ENCODE assay signal across 19 cellular contexts in genomic region chr22:46196268-46196667, GRCh38. TPM values are rescaled to one million over a fixed set of nuclear protein-coding genes. Genes with fewer than 3 reads are reported as not detected.
DNase-seq lines count a peak whose midpoint lies in the region; ATAC-seq, FAIRE-seq and TF ChIP-seq lines count a peak whose summit lies in the region.
"Had no signal": no experiment of that assay in that cellular context is flagged by ENCODE, and none has a peak within 500 bp of the region (broad histone marks: within the 10 kb centered on the region; RNA-seq: fewer than 3 reads in every experiment).

No MANE protein-coding gene starts in this region.

- BruUV-seq in Calu3 (replicated peaks; lab: Mats Ljungman, UMichigan), result no TSS peak

- peaks cover 23% of the 10 kb centered on the region for H3K4me1 Mint-ChIP-seq in Calu3 (ENCODE audit: low read depth, unreplicated experiment)
- peaks cover 6% of the 10 kb centered on the region for H3K4me1 Mint-ChIP-seq in astrocyte (ENCODE audit: low read depth, unreplicated experiment)

- DNase-seq in Calu3 (no peak), astrocyte (ENCODE audit: low read depth) (no peak), sciatic nerve (ENCODE audit: low spot score) (no peak), ureter (ENCODE audit: low spot score) (no peak), NK-92 (lab: John Stamatoyannopoulos, UW; ENCODE audit: unreplicated experiment) (no peak), NCI-H2029 treated with DMSO at 0.1 percent for 48 hours (lab: John Stamatoyannopoulos, UW) (no peak)
- no peak for DNase-seq in stimulated activated CD4-positive, alpha-beta T cell treated with anti-CD3 and anti-CD28 coated beads, Interleukin-4, amount 100 ng/mL, for 4 hours
- DNase-seq: activated CD4-positive, CD25-positive, alpha-beta regulatory T cell; activated CD8-positive, alpha-beta T cell treated with anti-CD3 and anti-CD28 coated beads, Interleukin-2, amount 10 ng/mL, durations not matched to agents 7 days and 5 days; activated naive CD8-positive, alpha-beta T cell treated with anti-CD3 and anti-CD28 coated beads for 36 hours; brain microvascular endothelial cell; dermis blood vessel endothelial cell; NCI-H2081 treated with DMSO at 0.1 percent for 48 hours; NCI-H526; PC-3; stimulated activated naive CD4-positive, alpha-beta T cell treated with Interleukin-2 at 50 U/mL for 16 hours had no signal

- H3K27ac Mint-ChIP-seq in Calu3 (ENCODE audit: unreplicated experiment), result peak overlapping the region; percentile 34
- H3K27ac Mint-ChIP-seq in astrocyte (ENCODE audit: unreplicated experiment), result no peak overlapping the region
- H3K27ac Mint-ChIP-seq: activated CD8-positive, alpha-beta T cell treated with anti-CD3 and anti-CD28 coated beads, Interleukin-2, amount 10 ng/mL, durations not matched to agents 7 days and 5 days; activated naive CD8-positive, alpha-beta T cell treated with anti-CD3 and anti-CD28 coated beads for 36 hours had no signal

- no peaks in the 10 kb centered on the region for H4K20me1 ChIP-seq in astrocyte (ENCODE audit: insufficient read depth, low read length)

- FAIRE-seq in astrocyte (lab: Jason Lieb, UNC), result no peak
- FAIRE-seq: frontal cortex had no signal

- H3K4me3 Mint-ChIP-seq in Calu3 (ENCODE audit: low read depth, unreplicated experiment) (peak overlapping the region; percentile 25), astrocyte (ENCODE audit: unreplicated experiment) (peak overlapping the region; percentile 16)
- H3K4me3 Mint-ChIP-seq: activated CD8-positive, alpha-beta T cell treated with anti-CD3 and anti-CD28 coated beads, Interleukin-2, amount 10 ng/mL, durations not matched to agents 7 days and 5 days; activated naive CD8-positive, alpha-beta T cell treated with anti-CD3 and anti-CD28 coated beads for 36 hours had no signal

- H3K27me3 ChIP-seq in astrocyte (ENCODE audit: insufficient read depth, low read length), result no peaks in the 10 kb centered on the region
- H3K27me3 ChIP-seq in layer of hippocampus (ENCODE audit: control insufficient read depth, insufficient read depth, low read length), result no peaks in the 10 kb centered on the region
- H3K27me3 ChIP-seq: brain microvascular endothelial cell, upper lobe of left lung had no signal

- H3K9ac ChIP-seq in astrocyte (ENCODE audit: low read length), result no peak overlapping the region

- peak; percentile 53 for ATAC-seq in sciatic nerve
- ATAC-seq: activated CD8-positive, alpha-beta T cell treated with anti-CD3 and anti-CD28 coated beads, Interleukin-2, amount 10 ng/mL, durations not matched to agents 7 days and 5 days; PC-3 had no signal

- H3K4me2 ChIP-seq in astrocyte (ENCODE audit: low read length), result no peak overlapping the region

- H3K9me3 ChIP-seq in astrocyte (ENCODE audit: insufficient read depth, low read depth, low read length), result no peaks in the 10 kb centered on the region
- H3K9me3 ChIP-seq: upper lobe of left lung had no signal

- no peaks in the 10 kb centered on the region for H3K79me2 ChIP-seq in astrocyte (ENCODE audit: insufficient read depth, low read length)

- no peak overlapping the region for H3K4me3 ChIP-seq in astrocyte (ENCODE audit: insufficient read depth, low read depth, low read length)
- H3K4me3 ChIP-seq: upper lobe of left lung had no signal

- no peaks in the 10 kb centered on the region for H3K36me3 ChIP-seq in astrocyte (ENCODE audit: insufficient read depth, low read length)
- H3K36me3 ChIP-seq: brain microvascular endothelial cell had no signal

- intact Hi-C loops in Calu3 (cut with micrococcal nuclease; ENCODE audit: unreplicated experiment), result loop anchor here (10.0 kb wide), 1 partner anchor 59 kb away; the partner anchor contains the start of gene CDPF1
- intact Hi-C loops in sciatic nerve (cut with DNase I), result no loop called here

- H3K4me1 ChIP-seq in astrocyte (ENCODE audit: insufficient read depth, low read length), result no peaks in the 10 kb centered on the region
- H3K4me1 ChIP-seq: upper lobe of left lung had no signal

- H3K27ac ChIP-seq in astrocyte (ENCODE audit: low read depth, low read length) (no peak overlapping the region), layer of hippocampus (ENCODE audit: low read depth, low read length) (peak overlapping the region; percentile 30)
- H3K27ac ChIP-seq: brain microvascular endothelial cell, upper lobe of left lung had no signal

- CTCF ChIA-PET in Calu3 (lab: Charles Lee), result no interaction called here

- no peak overlapping the region for H2AFZ ChIP-seq in astrocyte (ENCODE audit: low read depth, low read length)

- H3K27me3 Mint-ChIP-seq in Calu3 (ENCODE audit: unreplicated experiment) (no peaks in the 10 kb centered on the region), astrocyte (ENCODE audit: low read depth, unreplicated experiment) (no peaks in the 10 kb centered on the region)
- H3K27me3 Mint-ChIP-seq: activated naive CD8-positive, alpha-beta T cell treated with anti-CD3 and anti-CD28 coated beads for 36 hours had no signal

- no peaks in the 10 kb centered on the region for H3K9me3 Mint-ChIP-seq in Calu3 (ENCODE audit: low read depth, unreplicated experiment)
- H3K9me3 Mint-ChIP-seq in astrocyte (ENCODE audit: unreplicated experiment), result peaks cover 3% of the 10 kb centered on the region
- H3K9me3 Mint-ChIP-seq: activated naive CD8-positive, alpha-beta T cell treated with anti-CD3 and anti-CD28 coated beads for 36 hours had no signal

- peaks cover 10% of the 10 kb centered on the region for H3K36me3 Mint-ChIP-seq in Calu3 (ENCODE audit: insufficient read depth, unreplicated experiment)
- H3K36me3 Mint-ChIP-seq in astrocyte (ENCODE audit: low read depth, unreplicated experiment), result peaks cover 5% of the 10 kb centered on the region

- TF ChIP-seq CTCF in Calu3 (IDR thresholded peaks at IDR 0.05; ENCODE audit: unreplicated experiment), result no peak
- no peak for TF ChIP-seq CTCF in astrocyte (IDR thresholded peaks at IDR 0.05; ENCODE audit: insufficient read depth, low read depth, low read length)

RNA-seq across cellular contexts. Expression of gene PPARA, which starts 45.9 kb away (rescaled TPM):
- total RNA-seq in Calu3 (2022) (22.7 and 31.5 TPM in 2 replicates), astrocyte (8.4 and 9.6 TPM in 2 replicates), sciatic nerve (39.2 TPM), ureter (29.1 TPM)

RNA-seq across cellular contexts. Expression of gene CDPF1, which starts 53.8 kb away (rescaled TPM):
- 10.5 and 11.0 TPM in 2 replicates for total RNA-seq in Calu3 (2022)
- 5.4 and 5.7 TPM in 2 replicates for total RNA-seq in astrocyte
- total RNA-seq in sciatic nerve, result 6.8 TPM
- total RNA-seq in ureter, result 9.8 TPM
